Comparison of ENCODE assay signal across 25 cellular contexts in the genomic region with DNA sequence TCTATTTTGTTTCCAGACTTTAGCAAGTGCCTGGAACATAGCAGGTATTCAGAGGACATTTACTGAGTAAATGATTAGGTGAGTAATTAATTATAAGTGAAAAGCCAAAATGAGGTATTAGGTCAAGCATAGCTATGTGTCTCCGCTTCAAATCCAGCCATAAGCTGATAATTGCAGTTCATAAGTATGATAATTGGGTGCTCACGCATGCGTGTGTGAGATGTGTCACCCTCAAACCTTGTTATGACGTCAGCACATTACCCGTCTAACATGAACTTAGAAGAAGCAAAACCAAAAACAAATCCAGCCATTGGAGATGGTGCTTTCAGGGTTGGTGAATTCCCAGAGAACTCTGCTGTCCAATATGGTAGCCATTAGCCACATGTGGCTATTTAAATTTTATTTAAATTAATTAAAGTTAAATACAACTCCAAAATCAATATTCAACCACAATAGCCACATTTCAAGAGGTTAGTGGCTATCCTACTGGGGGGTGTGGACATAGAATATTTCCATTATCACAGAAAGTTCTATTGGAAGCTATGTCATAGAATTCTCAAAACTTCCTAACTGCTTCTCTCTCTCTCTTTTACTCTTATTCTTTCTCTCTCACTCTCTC. TPM values are rescaled to one million over a fixed set of nuclear protein-coding genes. Genes with fewer than 3 reads are reported as not detected.
DNase-seq lines count a peak whose midpoint lies in the region; ATAC-seq and TF ChIP-seq lines count a peak whose summit lies in the region.
"Had no signal": no experiment of that assay in that cellular context is flagged by ENCODE, and none has a peak within 500 bp of the region (broad histone marks: within the 10 kb centered on the region; RNA-seq: fewer than 3 reads in every experiment).

CPA5 (plus strand) TSS at position 569 of the 619 bp plus-strand sequence. CDS start 1,670 bp downstream, outside the sequence.

- no peaks in the 10 kb centered on the region for H4K20me1 ChIP-seq in H9 (ENCODE audit: control insufficient read depth, insufficient read depth, insufficient read length)

- no peak within 1 kb of the TSS for H3K56ac ChIP-seq in H9 (ENCODE audit: insufficient read length, low read depth, low read length)

- H3K4me2 ChIP-seq in H9 (ENCODE audit: insufficient read depth, insufficient read length, low read length) (peak within 1 kb of the TSS; percentile 10), mesenchymal stem cell (ENCODE audit: low read length, poor library complexity, severe bottlenecking) (no peak within 1 kb of the TSS), trophoblast cell (ENCODE audit: low read length) (no peak within 1 kb of the TSS)

- H3K4me3 ChIP-seq in mesenchymal stem cell (ENCODE audit: insufficient read depth in 1 of 2, low read depth in 1 of 2, low read length in 2 of 2) (peak within 1 kb of the TSS in 1 of 2 experiments; percentile 62), trophoblast cell (ENCODE audit: low read depth, low read length) (no peak within 1 kb of the TSS), gastrocnemius medialis (no peak within 1 kb of the TSS)
- H3K4me3 ChIP-seq: body of pancreas, colonic mucosa, heart right ventricle, left ventricle myocardium inferior, mucosa of descending colon had no signal

- H3K9me3 Mint-ChIP-seq in H9 (no peaks in the 10 kb centered on the region; a peak in 1 of 5 replicates), chondrocyte (ENCODE audit: low read depth) (no peaks in the 10 kb centered on the region)
- no peaks in the 10 kb centered on the region for H3K9me3 Mint-ChIP-seq in CD4-positive, alpha-beta T cell
- H3K9me3 Mint-ChIP-seq: activated CD4-positive, alpha-beta memory T cell treated with anti-CD3 and anti-CD28 coated beads for 36 hours; immature natural killer cell had no signal

- in situ Hi-C loops in gastrocnemius medialis (cut with MboI; ENCODE audit: low sequenced_read_pairs in 4 of 4): no loop called here

- CTCF ChIA-PET in CD4-positive, alpha-beta T cell (lab: Charles Lee): no interaction called here

- no peaks in the 10 kb centered on the region for H3K79me1 ChIP-seq in H9 (ENCODE audit: insufficient read depth, low read depth, low read length, poor library complexity, severe bottlenecking)
- no peaks in the 10 kb centered on the region for H3K79me1 ChIP-seq in mesenchymal stem cell (replicated peaks; ENCODE audit: low read length, poor library complexity, severe bottlenecking)
- H3K79me1 ChIP-seq in trophoblast cell (ENCODE audit: low read length): no peaks in the 10 kb centered on the region

- H3K4ac ChIP-seq in H9 (ENCODE audit: low read depth, low read length) (no peak within 1 kb of the TSS), mesenchymal stem cell (ENCODE audit: low read depth in 1 of 2, low read length in 2 of 2) (no peak within 1 kb of the TSS), trophoblast cell (ENCODE audit: low read depth, low read length) (no peak within 1 kb of the TSS)

- H2AFZ ChIP-seq in H9 (ENCODE audit: low read length): no peak within 1 kb of the TSS
- no peak within 1 kb of the TSS for H2AFZ ChIP-seq in mesenchymal stem cell (ENCODE audit: low read depth, low read length)
- no peak within 1 kb of the TSS for H2AFZ ChIP-seq in trophoblast cell (ENCODE audit: insufficient read depth, low read length, poor library complexity)

- DNase-seq in H9: no peak
- DNase-seq in chondrocyte (ENCODE audit: low spot score): no peak
- DNase-seq in mesenchymal stem cell: no peak
- DNase-seq in trophoblast cell: no peak
- DNase-seq in gastrocnemius medialis: no peak
- DNase-seq in CD4-positive, alpha-beta T cell: no peak
- DNase-seq: activated CD4-positive, alpha-beta memory T cell treated with anti-CD3 and anti-CD28 coated beads for 36 hours; activated CD4-positive, CD25-positive, alpha-beta regulatory T cell; activated effector memory CD4-positive, alpha-beta T cell treated with Interleukin-2 at 50 U/mL for 16 hours; activated naive CD8-positive, alpha-beta T cell treated with anti-CD3 and anti-CD28 coated beads, Interleukin-2, amount 10 ng/mL, durations not matched to agents 7 days and 5 days; body of pancreas; colonic mucosa; DMS 273 treated with DMSO at 0.1 percent for 48 hours; H7; heart right ventricle; immature natural killer cell; KG1; left ventricle myocardium inferior; mucosa of descending colon; NCI-H1436 treated with DMSO at 0.1 percent for 48 hours had no signal

- H3K4me1 Mint-ChIP-seq in H9 (peaks cover 20 to 25% of the 10 kb centered on the region in 2 experiments), chondrocyte (ENCODE audit: low read depth) (peaks cover 6% of the 10 kb centered on the region)
- H3K4me1 Mint-ChIP-seq in CD4-positive, alpha-beta T cell (ENCODE audit: low read depth): no peaks in the 10 kb centered on the region
- H3K4me1 Mint-ChIP-seq: activated naive CD8-positive, alpha-beta T cell treated with anti-CD3 and anti-CD28 coated beads, Interleukin-2, amount 10 ng/mL, durations not matched to agents 7 days and 5 days; immature natural killer cell had no signal

- intact Hi-C loops in gastrocnemius medialis (cut with DNase I; ENCODE audit: low total_unique reads): loop anchor here (2.0 kb wide), 1 partner anchor 88 kb away; no protein-coding TSS in a partner anchor
- intact Hi-C loops in CD4-positive, alpha-beta T cell (cut with DNase I, micrococcal nuclease): no loop called here

- TF ChIP-seq CTCF in H9 (conservative IDR thresholded peaks at IDR 0.05): no peak
- TF ChIP-seq CTCF in chondrocyte (IDR thresholded peaks at IDR 0.05): no peak
- TF ChIP-seq CTCF in gastrocnemius medialis (IDR thresholded peaks at IDR 0.05 in 4 of 5, conservative IDR thresholded peaks at IDR 0.05 in 1 of 5): no peak
- no peak for TF ChIP-seq CTCF in CD4-positive, alpha-beta T cell (IDR thresholded peaks at IDR 0.05)

- H3K9me3 ChIP-seq in H9 (ENCODE audit: control insufficient read depth, low read depth, low read length) (no peaks in the 10 kb centered on the region), mesenchymal stem cell (ENCODE audit: control insufficient read depth, low read length) (no peaks in the 10 kb centered on the region), trophoblast cell (ENCODE audit: insufficient read depth, low read depth, low read length) (peaks cover 2% of the 10 kb centered on the region), gastrocnemius medialis (no peaks in the 10 kb centered on the region)
- no peaks in the 10 kb centered on the region for H3K9me3 ChIP-seq in CD4-positive, alpha-beta T cell (ENCODE audit: control insufficient read depth, low read length)
- H3K9me3 ChIP-seq: body of pancreas, colonic mucosa, mucosa of descending colon had no signal

- H2BK5ac ChIP-seq in H9 (ENCODE audit: insufficient read length, low read length) (no peak within 1 kb of the TSS), mesenchymal stem cell (ENCODE audit: low read depth, low read length, poor library complexity, severe bottlenecking) (no peak within 1 kb of the TSS), trophoblast cell (ENCODE audit: low read depth, low read length, poor library complexity) (peak within 1 kb of the TSS; percentile 25)

- no peak within 1 kb of the TSS for H3T11ph ChIP-seq in H9 (ENCODE audit: low read length)

- H3K79me2 ChIP-seq in H9 (ENCODE audit: insufficient read depth, low read length) (no peaks in the 10 kb centered on the region), trophoblast cell (ENCODE audit: control insufficient read depth, insufficient read depth, low read length, poor library complexity) (no peaks in the 10 kb centered on the region)

- no peaks in the 10 kb centered on the region for H3K27me3 ChIP-seq in H9 (ENCODE audit: insufficient read depth, low read length)
- no peaks in the 10 kb centered on the region for H3K27me3 ChIP-seq in mesenchymal stem cell (ENCODE audit: control insufficient read depth in 1 of 2, insufficient read depth in 1 of 2, low read length in 2 of 2)
- H3K27me3 ChIP-seq in trophoblast cell (ENCODE audit: insufficient read depth, low read length): no peaks in the 10 kb centered on the region
- H3K27me3 ChIP-seq in gastrocnemius medialis: no peaks in the 10 kb centered on the region
- no peaks in the 10 kb centered on the region for H3K27me3 ChIP-seq in CD4-positive, alpha-beta T cell (ENCODE audit: control insufficient read depth, insufficient read depth, low read length)
- H3K27me3 ChIP-seq: body of pancreas, colonic mucosa, heart right ventricle had no signal

- H2BK20ac ChIP-seq in H9 (ENCODE audit: low read depth, low read length, poor library complexity, severe bottlenecking): no peak within 1 kb of the TSS

- H3K23me2 ChIP-seq in H9 (ENCODE audit: insufficient read length, low read depth, low read length, poor library complexity, severe bottlenecking): no peaks in the 10 kb centered on the region

- H3K18ac ChIP-seq in H9 (ENCODE audit: insufficient read length, low read depth, low read length) (no peak within 1 kb of the TSS), mesenchymal stem cell (ENCODE audit: low read depth in 1 of 2, low read length in 2 of 2) (no peak within 1 kb of the TSS), trophoblast cell (ENCODE audit: low read length) (no peak within 1 kb of the TSS)

- H3K4me1 ChIP-seq in H9 (ENCODE audit: insufficient read depth, low read length): peaks cover 7% of the 10 kb centered on the region
- peaks cover 7% of the 10 kb centered on the region for H3K4me1 ChIP-seq in mesenchymal stem cell (ENCODE audit: control insufficient read depth, insufficient read depth, low read depth, low read length)
- no peaks in the 10 kb centered on the region for H3K4me1 ChIP-seq in trophoblast cell (ENCODE audit: control insufficient read depth in 1 of 2, insufficient read depth in 2 of 2, low read length in 2 of 2)
- H3K4me1 ChIP-seq in gastrocnemius medialis: no peaks in the 10 kb centered on the region
- H3K4me1 ChIP-seq: body of pancreas, colonic mucosa, heart right ventricle, left ventricle myocardium inferior had no signal

- H3K23ac ChIP-seq in H9 (ENCODE audit: insufficient read length, low read depth, low read length) (no peak within 1 kb of the TSS), mesenchymal stem cell (ENCODE audit: low read length in 2 of 2) (peak within 1 kb of the TSS in 1 of 2 experiments; percentile 40), trophoblast cell (ENCODE audit: low read length) (no peak within 1 kb of the TSS)

- POLR2A ChIA-PET in CD4-positive, alpha-beta T cell (lab: Charles Lee): no interaction called here

- H3K27me3 Mint-ChIP-seq in H9 (ENCODE audit: low read depth) (peaks cover 3% of the 10 kb centered on the region), chondrocyte (ENCODE audit: low read depth) (no peaks in the 10 kb centered on the region)
- H3K27me3 Mint-ChIP-seq in CD4-positive, alpha-beta T cell: no peaks in the 10 kb centered on the region
- H3K27me3 Mint-ChIP-seq: activated naive CD8-positive, alpha-beta T cell treated with anti-CD3 and anti-CD28 coated beads, Interleukin-2, amount 10 ng/mL, durations not matched to agents 7 days and 5 days had no signal

- H2BK120ac ChIP-seq in H9 (ENCODE audit: low read depth, low read length, poor library complexity, severe bottlenecking): no peak within 1 kb of the TSS
- H2BK120ac ChIP-seq in mesenchymal stem cell (ENCODE audit: low read depth, low read length): no peak within 1 kb of the TSS
- H2BK120ac ChIP-seq in trophoblast cell (ENCODE audit: insufficient read depth, low read length, poor library complexity): no peak within 1 kb of the TSS

- H2AK5ac ChIP-seq in H9 (ENCODE audit: insufficient read length, low read length) (no peak within 1 kb of the TSS), mesenchymal stem cell (ENCODE audit: low read length, severe bottlenecking) (peak within 1 kb of the TSS; percentile 71), trophoblast cell (ENCODE audit: low read length) (no peak within 1 kb of the TSS)

- H3K27ac Mint-ChIP-seq in H9 (peak within 1 kb of the TSS; percentile 59 to 83 (median 62); a peak in 4 of 7 replicates), chondrocyte (ENCODE audit: unreplicated experiment) (no peak within 1 kb of the TSS)
- no peak within 1 kb of the TSS for H3K27ac Mint-ChIP-seq in CD4-positive, alpha-beta T cell
- H3K27ac Mint-ChIP-seq: activated CD4-positive, alpha-beta memory T cell treated with anti-CD3 and anti-CD28 coated beads for 36 hours; activated naive CD8-positive, alpha-beta T cell treated with anti-CD3 and anti-CD28 coated beads, Interleukin-2, amount 10 ng/mL, durations not matched to agents 7 days and 5 days; immature natural killer cell had no signal

- H3K36me3 Mint-ChIP-seq in H9 (ENCODE audit: insufficient read depth in 1 of 3, low read depth in 3 of 3) (no peaks in the 10 kb centered on the region), chondrocyte (ENCODE audit: low read depth) (no peaks in the 10 kb centered on the region)
- no peaks in the 10 kb centered on the region for H3K36me3 Mint-ChIP-seq in CD4-positive, alpha-beta T cell (ENCODE audit: low read depth)
- H3K36me3 Mint-ChIP-seq: activated CD4-positive, alpha-beta memory T cell treated with anti-CD3 and anti-CD28 coated beads for 36 hours; activated naive CD8-positive, alpha-beta T cell treated with anti-CD3 and anti-CD28 coated beads, Interleukin-2, amount 10 ng/mL, durations not matched to agents 7 days and 5 days; immature natural killer cell had no signal

- no peak within 1 kb of the TSS for H4K8ac ChIP-seq in H9 (replicated peaks; ENCODE audit: insufficient read length, low read depth, low read length)
- H4K8ac ChIP-seq in mesenchymal stem cell (ENCODE audit: low read length): no peak within 1 kb of the TSS
- no peak within 1 kb of the TSS for H4K8ac ChIP-seq in trophoblast cell (ENCODE audit: low read depth, low read length)

- H3K4me3 Mint-ChIP-seq in H9: no peak within 1 kb of the TSS; a peak in 2 of 5 replicates
- H3K4me3 Mint-ChIP-seq in chondrocyte (ENCODE audit: unreplicated experiment): peak within 1 kb of the TSS; percentile 20
- no peak within 1 kb of the TSS for H3K4me3 Mint-ChIP-seq in CD4-positive, alpha-beta T cell
- H3K4me3 Mint-ChIP-seq: activated CD4-positive, alpha-beta memory T cell treated with anti-CD3 and anti-CD28 coated beads for 36 hours; activated naive CD8-positive, alpha-beta T cell treated with anti-CD3 and anti-CD28 coated beads, Interleukin-2, amount 10 ng/mL, durations not matched to agents 7 days and 5 days; immature natural killer cell had no signal

- H3K9ac ChIP-seq in H9 (ENCODE audit: extremely low read depth, insufficient read length, low read length) (no peak within 1 kb of the TSS), mesenchymal stem cell (ENCODE audit: low read length) (peak within 1 kb of the TSS; percentile 2), trophoblast cell (ENCODE audit: low read length) (no peak within 1 kb of the TSS)

- H4K5ac ChIP-seq in H9 (ENCODE audit: insufficient read length, low read depth, low read length): no peak within 1 kb of the TSS

- no peak within 1 kb of the TSS for H2BK12ac ChIP-seq in H9 (ENCODE audit: insufficient read length, low read depth, low read length)
- peak within 1 kb of the TSS in 1 of 2 experiments; percentile 15 for H2BK12ac ChIP-seq in mesenchymal stem cell (ENCODE audit: low read length in 2 of 2)
- peak within 1 kb of the TSS; percentile 50 for H2BK12ac ChIP-seq in trophoblast cell (ENCODE audit: low read length)

- H3K14ac ChIP-seq in H9 (ENCODE audit: insufficient read depth, low read length): no peak within 1 kb of the TSS
- no peak within 1 kb of the TSS for H3K14ac ChIP-seq in mesenchymal stem cell (ENCODE audit: low read length in 2 of 2)
- no peak within 1 kb of the TSS for H3K14ac ChIP-seq in trophoblast cell (ENCODE audit: low read length)

- H4K91ac ChIP-seq in H9 (ENCODE audit: insufficient read length, low read depth, low read length): no peak within 1 kb of the TSS
- peak within 1 kb of the TSS; percentile 37 for H4K91ac ChIP-seq in mesenchymal stem cell (ENCODE audit: low read length)
- no peak within 1 kb of the TSS for H4K91ac ChIP-seq in trophoblast cell (ENCODE audit: low read depth, low read length)

- H3K27ac ChIP-seq in H9 (ENCODE audit: insufficient read length, low read depth, low read length) (no peak within 1 kb of the TSS), mesenchymal stem cell (ENCODE audit: low read length, poor library complexity, severe bottlenecking) (no peak within 1 kb of the TSS), trophoblast cell (ENCODE audit: low read depth, low read length) (no peak within 1 kb of the TSS), gastrocnemius medialis (no peak within 1 kb of the TSS)
- H3K27ac ChIP-seq in CD4-positive, alpha-beta T cell (ENCODE audit: low read depth, low read length): no peak within 1 kb of the TSS
- H3K27ac ChIP-seq: body of pancreas, C4-2B, colonic mucosa, heart right ventricle, left ventricle myocardium inferior had no signal

- H3K36me3 ChIP-seq in mesenchymal stem cell (ENCODE audit: control insufficient read depth in 1 of 2, insufficient read depth in 2 of 2, low read depth in 1 of 2, low read length in 2 of 2) (no peaks in the 10 kb centered on the region), trophoblast cell (ENCODE audit: control insufficient read depth in 1 of 2, insufficient read depth in 2 of 2, low read length in 2 of 2) (no peaks in the 10 kb centered on the region), gastrocnemius medialis (no peaks in the 10 kb centered on the region)
- H3K36me3 ChIP-seq: colonic mucosa, heart right ventricle, left ventricle myocardium inferior had no signal

- H4K12ac ChIP-seq in trophoblast cell (ENCODE audit: low read depth, low read length): no peak within 1 kb of the TSS

- no peak within 1 kb of the TSS for H2BK15ac ChIP-seq in H9 (ENCODE audit: low read depth, low read length)
- H2BK15ac ChIP-seq in mesenchymal stem cell (ENCODE audit: low read depth, poor library complexity, severe bottlenecking): no peak within 1 kb of the TSS

- no peak for ATAC-seq in gastrocnemius medialis
- ATAC-seq in GM21529 (IDR thresholded peaks at IDR 0.05; ENCODE audit: unreplicated experiment): no peak
- ATAC-seq in CD4-positive, alpha-beta T cell (ENCODE audit: poor library complexity): no peak
- ATAC-seq in GM18502 (IDR thresholded peaks at IDR 0.05; ENCODE audit: poor library complexity, unreplicated experiment): no peak
- ATAC-seq: body of pancreas, heart right ventricle, mucosa of descending colon, sciatic nerve had no signal

- WGBS in H9 (ENCODE audit: extremely low coverage, insufficient read length, low lambda C conversion rate): no CpG with 5 or more reads among the region's 5 CpGs
- whole genome bisulfite sequencing in mesenchymal stem cell: 91% methylated on average over 4 of the region's 5 CpGs
- no CpG with 5 or more reads among the region's 5 CpGs for whole genome bisulfite sequencing in trophoblast cell (ENCODE audit: extremely low coverage, insufficient coverage, insufficient read length)

- TF ChIP-seq POLR2A in gastrocnemius medialis (IDR thresholded peaks at IDR 0.05): no peak

RNA-seq across cellular contexts. Expression of gene CPA5, which starts in this region (rescaled TPM):
- total RNA-seq in H9 (2021): not detected in 2 replicates
- total RNA-seq in chondrocyte: not detected in 3 replicates
- polyA plus RNA-seq in mesenchymal stem cell (2013, experiment 1 of 2): 0.26 TPM
- polyA plus RNA-seq in mesenchymal stem cell (2013, experiment 2 of 2): 0.14 TPM
- 0.07 and 0.32 TPM in 2 replicates for polyA plus RNA-seq in trophoblast cell (2013)
- total RNA-seq in gastrocnemius medialis: not detected
- total RNA-seq in CD4-positive, alpha-beta T cell: not detected
- total RNA-seq: body of pancreas, colonic mucosa, heart right ventricle, left ventricle myocardium inferior, mucosa of descending colon, omental fat pad, sciatic nerve had no signal
- polyA plus RNA-seq: immature natural killer cell had no signal

Comparison
In these comparisons a context has a peak if more than half of its experiments do, and no peak if none do; other contexts are left out.
1. H3K27ac Mint-ChIP-seq: peak in H9 (3 of 3); none in chondrocyte (single experiment) and CD4-positive, alpha-beta T cell (single experiment).